ENCODE assay signal across 17 cellular contexts in genomic region chr12:97767347-97767746, GRCh38.
DNase-seq lines count a peak whose midpoint lies in the region; ATAC-seq, FAIRE-seq and TF ChIP-seq lines count a peak whose summit lies in the region.
"Had no signal": no experiment of that assay in that cellular context is flagged by ENCODE, and none has a peak within 500 bp of the region (broad histone marks: within the 10 kb centered on the region; RNA-seq: fewer than 3 reads in every experiment).

No MANE protein-coding gene starts in this region.

- H3K4me3 ChIP-seq in body of pancreas (no peak overlapping the region), fibroblast of villous mesenchyme (ENCODE audit: low read depth, low read length) (no peak overlapping the region), small intestine (ENCODE audit: low read depth in 1 of 2, low read length in 2 of 2) (no peak overlapping the region), dorsolateral prefrontal cortex (no peak overlapping the region), OCI-LY7 (ENCODE audit: low read depth, low read length, poor library complexity, severe bottlenecking) (no peak overlapping the region)
- H3K4me3 ChIP-seq: A549, GM23338 had no signal

- peak; percentile 62 for DNase-seq in SK-MEL-5 (ENCODE audit: low read depth, low spot score)
- DNase-seq in body of pancreas = no peak
- peak; percentile 0 for DNase-seq in fibroblast of villous mesenchyme (ENCODE audit: low read depth)
- peak; percentile 32 for DNase-seq in small intestine
- no peak for DNase-seq in dorsolateral prefrontal cortex
- DNase-seq in NCI-H524 (lab: John Stamatoyannopoulos, UW) = no peak
- no peak for DNase-seq in OCI-LY7 (ENCODE audit: low spot score)
- DNase-seq: BE2C; CD4-positive, alpha-beta memory T cell; DMS79 treated with DMSO at 0.1 percent for 48 hours; EL; H7 had no signal

- no peak overlapping the region for H3K4me2 ChIP-seq in OCI-LY7 (ENCODE audit: low read length)
- H3K4me2 ChIP-seq: A549, GM23338 had no signal

- intact Hi-C loops in body of pancreas (cut with DNase I) (no loop called here), dorsolateral prefrontal cortex (cut with DNase I) (no loop called here), OCI-LY7 (cut with micrococcal nuclease; ENCODE audit: unreplicated experiment) (no loop called here)

- in situ Hi-C loops in SK-MEL-5 (cut with HindIII; ENCODE audit: low pct_unique_long_range_greater_than_20kb, low sequenced_read_pairs) = no loop called here

- H3K36me3 ChIP-seq in body of pancreas (replicated peaks in 1 of 2; ENCODE audit: insufficient read depth in 1 of 2, low read depth in 2 of 2) = no peaks in the 10 kb centered on the region
- no peaks in the 10 kb centered on the region for H3K36me3 ChIP-seq in small intestine (ENCODE audit: control insufficient read depth in 2 of 2, insufficient read depth in 2 of 2, low read length in 2 of 2)
- no peaks in the 10 kb centered on the region for H3K36me3 ChIP-seq in OCI-LY7 (ENCODE audit: insufficient read depth, low read length)
- H3K36me3 ChIP-seq: BE2C had no signal

- no TSS peak for BruUV-seq in OCI-LY7 (replicated peaks; lab: Mats Ljungman, UMichigan)

- no peaks in the 10 kb centered on the region for H3K79me2 ChIP-seq in OCI-LY7 (ENCODE audit: insufficient read depth, low read depth, low read length)

- TF ChIP-seq CTCF in body of pancreas (IDR thresholded peaks at IDR 0.05) = no peak
- TF ChIP-seq CTCF in fibroblast of villous mesenchyme (IDR thresholded peaks at IDR 0.05; ENCODE audit: insufficient read depth, low read depth, low read length) = no peak
- no peak for TF ChIP-seq CTCF in dorsolateral prefrontal cortex (IDR thresholded peaks at IDR 0.05 in 54 of 56, conservative IDR thresholded peaks at IDR 0.05 in 2 of 56; ENCODE audit: low read depth in 1 of 56, partially characterized antibody in 56 of 56)
- no peak for TF ChIP-seq CTCF in OCI-LY7 (conservative IDR thresholded peaks at IDR 0.05; ENCODE audit: low read length)

- peak; percentile 94 for ATAC-seq in body of pancreas
- ATAC-seq: A549, GM23338 had no signal

- H3K27me3 ChIP-seq in body of pancreas = no peaks in the 10 kb centered on the region
- no peaks in the 10 kb centered on the region for H3K27me3 ChIP-seq in small intestine (ENCODE audit: control insufficient read depth in 2 of 2, insufficient read depth in 2 of 2, low read length in 2 of 2)
- no peaks in the 10 kb centered on the region for H3K27me3 ChIP-seq in dorsolateral prefrontal cortex
- H3K27me3 ChIP-seq: BE2C had no signal

- peaks cover 0 to 4% (median 0%) of the 10 kb centered on the region in 3 donors for H3K9me3 ChIP-seq in body of pancreas
- no peaks in the 10 kb centered on the region for H3K9me3 ChIP-seq in small intestine (ENCODE audit: control insufficient read depth, low read depth)
- no peaks in the 10 kb centered on the region for H3K9me3 ChIP-seq in OCI-LY7 (ENCODE audit: low read length)
- H3K9me3 ChIP-seq: A549, BE2C had no signal

- no peak overlapping the region for H3K27ac ChIP-seq in body of pancreas
- H3K27ac ChIP-seq in small intestine (ENCODE audit: low read depth in 1 of 2, low read length in 1 of 2) = no peak overlapping the region
- no peak overlapping the region for H3K27ac ChIP-seq in dorsolateral prefrontal cortex
- H3K27ac ChIP-seq in OCI-LY7 (ENCODE audit: low read depth, low read length, poor library complexity, severe bottlenecking) = no peak overlapping the region
- H3K27ac ChIP-seq: A549, C4-2B had no signal

- FAIRE-seq in small intestine (lab: Jason Lieb, UNC) = no peak
- FAIRE-seq: A549, G401.6, GM12891 had no signal

- CTCF ChIA-PET in OCI-LY7 (lab: Charles Lee; ENCODE audit: unreplicated experiment) = no interaction called here

- H4K20me1 ChIP-seq in OCI-LY7 (ENCODE audit: insufficient read depth, low read length) = no peaks in the 10 kb centered on the region

- H3K4me1 ChIP-seq in body of pancreas (peaks cover 16% of the 10 kb centered on the region), small intestine (ENCODE audit: control insufficient read depth in 2 of 2, insufficient read depth in 1 of 2, low read depth in 1 of 2, low read length in 1 of 2) (no peaks in the 10 kb centered on the region), OCI-LY7 (ENCODE audit: insufficient read depth, low read length, poor library complexity, severe bottlenecking) (no peaks in the 10 kb centered on the region)
- H3K4me1 ChIP-seq: A549, BE2C had no signal

- no peak for TF ChIP-seq POLR2A in body of pancreas (IDR thresholded peaks at IDR 0.05)

- H2AFZ ChIP-seq in OCI-LY7 (ENCODE audit: low read length) = no peak overlapping the region
- H2AFZ ChIP-seq: GM23338 had no signal

- WGBS in body of pancreas, 2 donors = 13 to 18% methylated on average over 2 of the region's 2 CpGs
- WGBS in small intestine, 3 donors = 21 to 44% (median 27%) methylated on average over 2 of the region's 2 CpGs

- no peaks in the 10 kb centered on the region for H3K9me2 ChIP-seq in OCI-LY7 (ENCODE audit: insufficient read depth, low read length)

- POLR2A ChIA-PET in OCI-LY7 (lab: Charles Lee) = no interaction called here

Comparison
In these comparisons a context has a peak if more than half of its experiments do, and no peak if none do; other contexts are left out.
1. DNase-seq: peak in SK-MEL-5 (single experiment), fibroblast of villous mesenchyme (single experiment) and small intestine (single experiment); none in body of pancreas (0 of 4), dorsolateral prefrontal cortex (0 of 10), NCI-H524 (0 of 2) and OCI-LY7 (single experiment).